Comparison of ENCODE assay signal across 22 cellular contexts in the genomic region with DNA sequence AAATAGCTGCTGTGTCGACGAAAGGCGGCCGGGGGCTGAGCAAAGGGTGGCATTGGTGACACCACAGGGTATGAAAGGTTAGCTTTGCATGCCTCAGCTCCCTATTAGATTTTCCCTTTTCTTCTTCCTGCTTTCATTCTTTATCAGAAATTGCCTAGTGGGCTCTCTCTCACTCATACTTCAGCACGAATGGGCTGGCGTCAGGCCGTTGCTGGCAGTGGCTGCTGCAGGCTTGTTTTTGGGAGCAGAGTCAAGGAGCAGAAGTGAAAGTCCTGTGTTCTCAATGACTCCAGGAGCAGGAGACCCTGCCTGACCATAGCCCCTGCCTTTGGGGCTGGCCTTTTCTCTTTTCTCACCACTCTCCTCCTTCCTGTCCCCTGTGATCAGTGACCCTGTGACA.
DNase-seq lines count a peak whose midpoint lies in the region; ATAC-seq and TF ChIP-seq lines count a peak whose summit lies in the region.
"Had no signal": no experiment of that assay in that cellular context is flagged by ENCODE, and none has a peak within 500 bp of the region (broad histone marks: within the 10 kb centered on the region; RNA-seq: fewer than 3 reads in every experiment).

No MANE protein-coding gene starts in this region.

- ATAC-seq in right cardiac atrium: peak in 1 of 2 donors; percentile 23
- ATAC-seq in left ventricle myocardium superior: no peak
- no peak for ATAC-seq in thoracic aorta (ENCODE audit: insufficient number of reproducible peaks, low FRiP score, low read depth)
- ATAC-seq: GM12878 had no signal

- 83% methylated on average over 7 of the region's 7 CpGs for WGBS in right cardiac atrium
- WGBS in esophagus squamous epithelium, 2 donors: 86 to 88% methylated on average over 7 of the region's 7 CpGs

- H3K4me3 ChIP-seq in right cardiac atrium (ENCODE audit: low read length): no peak overlapping the region
- H3K4me3 ChIP-seq in esophagus squamous epithelium: no peak overlapping the region
- no peak overlapping the region for H3K4me3 ChIP-seq in thoracic aorta
- H3K4me3 ChIP-seq: BLaER1, GM12878 had no signal

- no peaks in the 10 kb centered on the region for H3K36me3 ChIP-seq in esophagus squamous epithelium
- no peaks in the 10 kb centered on the region for H3K36me3 ChIP-seq in thoracic aorta
- H3K36me3 ChIP-seq: BE2C, BLaER1 had no signal

- H3K4me1 ChIP-seq in right cardiac atrium (ENCODE audit: control insufficient read depth, insufficient read depth, low read length) (peaks cover 7% of the 10 kb centered on the region), esophagus squamous epithelium (peaks cover 0 to 14% (median 0%) of the 10 kb centered on the region in 3 donors), thoracic aorta (ENCODE audit: control insufficient read depth in 1 of 2, low read depth in 2 of 2) (peaks cover 0 to 46% of the 10 kb centered on the region in 2 donors)
- H3K4me1 ChIP-seq: BLaER1 had no signal

- TF ChIP-seq CTCF in esophagus squamous epithelium (IDR thresholded peaks at IDR 0.05) (no peak), thoracic aorta (IDR thresholded peaks at IDR 0.05) (no peak)

- intact Hi-C loops in right cardiac atrium (cut with DNase I) (loop anchor here in 2 of 4 donors (10.0 kb wide), 2 partner anchors 253 to 263 kb away; no protein-coding TSS in a partner anchor), left ventricle myocardium superior (cut with micrococcal nuclease) (no loop called here), esophagus squamous epithelium (cut with DNase I) (no loop called here)

- no peak for TF ChIP-seq POLR2A in esophagus squamous epithelium (IDR thresholded peaks at IDR 0.05)

- DNase-seq in right cardiac atrium: peak; percentile 33 to 85 (median 74)
- no peak for DNase-seq in left ventricle myocardium superior
- no peak for DNase-seq in esophagus squamous epithelium (lab: John Stamatoyannopoulos, UW)
- no peak for DNase-seq in thoracic aorta (ENCODE audit: low spot score)
- no peak for DNase-seq in hepatic stellate cell (ENCODE audit: low spot score)
- DNase-seq in effector CD8-positive, alpha-beta T cell (lab: John Stamatoyannopoulos, UW): no peak
- DNase-seq: 8988T; ACHN; BE2C; CD4-positive, alpha-beta memory T cell; CD4-positive, CD25-positive, alpha-beta regulatory T cell; CD8-positive, alpha-beta memory T cell; COR-L47; DMS 273 treated with DMSO at 0.1 percent for 48 hours; DMS153; DMS53; DMS79; DND-41; EL; GDM1 had no signal

- H3K9me3 ChIP-seq in right cardiac atrium (ENCODE audit: control insufficient read depth, low read length): no peaks in the 10 kb centered on the region
- H3K9me3 ChIP-seq in esophagus squamous epithelium: no peaks in the 10 kb centered on the region
- H3K9me3 ChIP-seq in thoracic aorta: no peaks in the 10 kb centered on the region
- H3K9me3 ChIP-seq: BE2C, BLaER1 had no signal

- H3K27ac ChIP-seq in right cardiac atrium (ENCODE audit: low read length) (no peak overlapping the region), esophagus squamous epithelium (peak overlapping the region; percentile 43 to 79 (median 74)), thoracic aorta (peak overlapping the region; percentile 80 to 82)
- H3K27ac ChIP-seq: BLaER1 had no signal

- H3K27me3 ChIP-seq in right cardiac atrium (ENCODE audit: control insufficient read depth, insufficient read depth): no peaks in the 10 kb centered on the region
- H3K27me3 ChIP-seq in esophagus squamous epithelium: peaks cover 0 to 5% (median 0%) of the 10 kb centered on the region in 4 donors
- H3K27me3 ChIP-seq in thoracic aorta (replicated peaks; ENCODE audit: insufficient read depth): no peaks in the 10 kb centered on the region
- H3K27me3 ChIP-seq: BE2C, BLaER1 had no signal

Comparison
In these comparisons a context has a peak if more than half of its experiments do, and no peak if none do; other contexts are left out.
1. DNase-seq: peak in right cardiac atrium (3 of 3); none in left ventricle myocardium superior (single experiment), esophagus squamous epithelium (single experiment), thoracic aorta (single experiment), hepatic stellate cell (single experiment) and effector CD8-positive, alpha-beta T cell (single experiment).